ENCODE assay signal across 25 cellular contexts in genomic region chr1:157217486-157217885, GRCh38.
"Had no signal": no experiment of that assay in that cellular context is flagged by ENCODE, and none has a peak within 500 bp of the region (broad histone marks: within the 10 kb centered on the region; RNA-seq: fewer than 3 reads in every experiment).

No MANE protein-coding gene starts in this region.

- H3K4me1 Mint-ChIP-seq: mesothelial cell of epicardium; naive B cell; naive thymus-derived CD8-positive, alpha-beta T cell had no signal

- H3K4me3 ChIP-seq: esophagus squamous epithelium, gastrocnemius medialis, heart right ventricle, left lung, lower lobe of right lung, mucosa of descending colon had no signal

- H3K4me1 ChIP-seq: esophagus squamous epithelium, gastrocnemius medialis, heart right ventricle, left lung, lower lobe of right lung had no signal

- H3K27me3 ChIP-seq: gastrocnemius medialis had no signal

- H3K9me3 ChIP-seq: gastrocnemius medialis had no signal

- H3K36me3 ChIP-seq: esophagus squamous epithelium, gastrocnemius medialis, heart right ventricle, left lung, lower lobe of right lung had no signal

- DNase-seq: cortex of kidney; effector CD8-positive, alpha-beta T cell; effector memory CD8-positive, alpha-beta T cell; esophagus squamous epithelium; foreskin fibroblast; foreskin melanocyte; gastrocnemius medialis; glutamatergic neuron; head of caudate nucleus; heart right ventricle; hippocampal formation; left cardiac atrium; left lung; left ventricle myocardium superior; lower lobe of right lung; mesenchymal stem cell; mucosa of descending colon; naive B cell; naive thymus-derived CD8-positive, alpha-beta T cell had no signal

- ATAC-seq: effector memory CD8-positive, alpha-beta T cell; gastrocnemius medialis; heart right ventricle; left cardiac atrium; left lung; left ventricle myocardium superior; lower lobe of right lung; mucosa of descending colon; naive thymus-derived CD8-positive, alpha-beta T cell had no signal

- FAIRE-seq: colon, endothelial cell of umbilical vein, islet of Langerhans, keratinocyte had no signal

- H3K27ac Mint-ChIP-seq: dendritic cell treated with granulocyte-macrophage colony-stimulating factor and Interleukin-4, amounts not matched to agents 40 ng/mL and 50 ng/mL, for 4 days; effector memory CD8-positive, alpha-beta T cell; mesothelial cell of epicardium; naive thymus-derived CD8-positive, alpha-beta T cell had no signal

- H3K4me3 Mint-ChIP-seq: dendritic cell treated with granulocyte-macrophage colony-stimulating factor and Interleukin-4, amounts not matched to agents 40 ng/mL and 50 ng/mL, for 4 days; effector memory CD8-positive, alpha-beta T cell; mesothelial cell of epicardium; naive B cell; naive thymus-derived CD8-positive, alpha-beta T cell had no signal

- H3K27ac ChIP-seq: esophagus squamous epithelium, gastrocnemius medialis, heart right ventricle, left lung, lower lobe of right lung had no signal
